In genomic region chr2:63364866-63365265, GRCh38 we compare ENCODE assay signal across 22 cellular contexts.
A peak's percentile ranks its signal among the peaks of the same experiment; 100 is the strongest.
DNase-seq lines count a peak whose midpoint lies in the region; ATAC-seq lines count a peak whose summit lies in the region.
"Had no signal": no experiment of that assay in that cellular context is flagged by ENCODE, and none has a peak within 500 bp of the region (broad histone marks: within the 10 kb centered on the region; RNA-seq: fewer than 3 reads in every experiment).

No MANE protein-coding gene starts in this region.

- no peaks in the 10 kb centered on the region for H3K4me1 Mint-ChIP-seq in stimulated activated memory B cell treated with anti-CD40 and anti-IgM and Interleukin-4, amounts not matched to agents 10 μg/mL and 1 μg/mL and 100 μg/mL, for 72 hours
- peaks cover 6% of the 10 kb centered on the region for H3K4me1 Mint-ChIP-seq in activated CD4-positive, alpha-beta T cell treated with anti-CD3 and anti-CD28 coated beads, Interleukin-2, amount 10 ng/mL, durations not matched to agents 7 days and 5 days
- H3K4me1 Mint-ChIP-seq: B cell; central memory CD8-positive, alpha-beta T cell; H9 had no signal

- peak; percentile 4 for DNase-seq in NAMALWA (ENCODE audit: low spot score)
- DNase-seq in NCI-H2081 treated with DMSO at 0.1 percent for 48 hours (lab: John Stamatoyannopoulos, UW) = peak; percentile 35
- peak; percentile 76 for DNase-seq in NCI-H748 treated with DMSO at 0.1 percent for 48 hours (lab: John Stamatoyannopoulos, UW)
- no peak for DNase-seq in left lobe of liver (ENCODE audit: low spot score)
- DNase-seq in activated CD4-positive, alpha-beta T cell treated with anti-CD3 and anti-CD28 coated beads, Interleukin-2, amount 10 ng/mL, durations not matched to agents 7 days and 5 days = no peak
- DNase-seq: activated gamma-delta T cell; effector memory CD4-positive, alpha-beta T cell; H9; Karpas-422; kidney; mesendoderm; stimulated activated CD4-positive, alpha-beta T cell treated with anti-CD3 and anti-CD28 coated beads, Interleukin-4, amount 100 ng/mL, for 4 hours; stimulated activated CD8-positive, alpha-beta memory T cell treated with anti-CD3 and anti-CD28 coated beads, Interleukin-4, amount 100 ng/mL, for 48 hours; testis had no signal

- CTCF ChIA-PET in activated CD4-positive, alpha-beta T cell treated with anti-CD3 and anti-CD28 coated beads, Interleukin-2, amount 10 ng/mL, durations not matched to agents 7 days and 5 days (lab: Charles Lee) = no interaction called here

- POLR2A ChIA-PET in activated CD4-positive, alpha-beta T cell treated with anti-CD3 and anti-CD28 coated beads, Interleukin-2, amount 10 ng/mL, durations not matched to agents 7 days and 5 days (lab: Charles Lee) = no interaction called here

- H3K27me3 Mint-ChIP-seq in stimulated activated memory B cell treated with anti-CD40 and anti-IgM and Interleukin-4, amounts not matched to agents 10 μg/mL and 1 μg/mL and 100 μg/mL, for 72 hours = no peaks in the 10 kb centered on the region
- no peaks in the 10 kb centered on the region for H3K27me3 Mint-ChIP-seq in activated CD4-positive, alpha-beta T cell treated with anti-CD3 and anti-CD28 coated beads, Interleukin-2, amount 10 ng/mL, durations not matched to agents 7 days and 5 days
- H3K27me3 Mint-ChIP-seq: B cell; central memory CD8-positive, alpha-beta T cell; natural killer cell treated with Interleukin-12 subunit alpha and Interleukin-12 subunit beta and Interleukin-15 and Interleukin-18, amount 100 ng/mL, for 72 hours; progenitor cell of endocrine pancreas had no signal

- ATAC-seq in left lobe of liver = peak; percentile 34
- ATAC-seq in HG03520 (IDR thresholded peaks at IDR 0.05; ENCODE audit: unreplicated experiment) = no peak
- no peak for ATAC-seq in stimulated activated memory B cell treated with anti-CD40 and anti-IgM and Interleukin-4, amounts not matched to agents 10 μg/mL and 1 μg/mL and 100 μg/mL, for 72 hours
- ATAC-seq: activated CD4-positive, CD25-positive, alpha-beta regulatory T cell treated with anti-CD3 and anti-CD28 coated beads, Interleukin-2, amount 50 U/mL, for 24 hours; natural killer cell treated with Interleukin-12 subunit alpha and Interleukin-12 subunit beta and Interleukin-15 and Interleukin-18, amount 100 ng/mL, for 72 hours had no signal

- H3K9me3 Mint-ChIP-seq in stimulated activated memory B cell treated with anti-CD40 and anti-IgM and Interleukin-4, amounts not matched to agents 10 μg/mL and 1 μg/mL and 100 μg/mL, for 72 hours = no peaks in the 10 kb centered on the region
- H3K9me3 Mint-ChIP-seq in activated CD4-positive, alpha-beta T cell treated with anti-CD3 and anti-CD28 coated beads, Interleukin-2, amount 10 ng/mL, durations not matched to agents 7 days and 5 days = no peaks in the 10 kb centered on the region
- H3K9me3 Mint-ChIP-seq: central memory CD8-positive, alpha-beta T cell; H9; natural killer cell treated with Interleukin-12 subunit alpha and Interleukin-12 subunit beta and Interleukin-15 and Interleukin-18, amount 100 ng/mL, for 72 hours; T-helper 2 cell treated with Interferon-gamma antibody and Interleukin-4, amounts not matched to agents 5 μg/mL and 100 μg/mL, for 36 hours had no signal

- no peak overlapping the region for H3K27ac Mint-ChIP-seq in stimulated activated memory B cell treated with anti-CD40 and anti-IgM and Interleukin-4, amounts not matched to agents 10 μg/mL and 1 μg/mL and 100 μg/mL, for 72 hours
- H3K27ac Mint-ChIP-seq in activated CD4-positive, alpha-beta T cell treated with anti-CD3 and anti-CD28 coated beads, Interleukin-2, amount 10 ng/mL, durations not matched to agents 7 days and 5 days = no peak overlapping the region
- H3K27ac Mint-ChIP-seq: B cell; natural killer cell treated with Interleukin-12 subunit alpha and Interleukin-12 subunit beta and Interleukin-15 and Interleukin-18, amount 100 ng/mL, for 72 hours; progenitor cell of endocrine pancreas; T-helper 2 cell treated with Interferon-gamma antibody and Interleukin-4, amounts not matched to agents 5 μg/mL and 100 μg/mL, for 36 hours had no signal

- H3K36me3 Mint-ChIP-seq in stimulated activated memory B cell treated with anti-CD40 and anti-IgM and Interleukin-4, amounts not matched to agents 10 μg/mL and 1 μg/mL and 100 μg/mL, for 72 hours = peaks cover 9% of the 10 kb centered on the region
- no peaks in the 10 kb centered on the region for H3K36me3 Mint-ChIP-seq in activated CD4-positive, alpha-beta T cell treated with anti-CD3 and anti-CD28 coated beads, Interleukin-2, amount 10 ng/mL, durations not matched to agents 7 days and 5 days (ENCODE audit: low read depth)
- H3K36me3 Mint-ChIP-seq: natural killer cell treated with Interleukin-12 subunit alpha and Interleukin-12 subunit beta and Interleukin-15 and Interleukin-18, amount 100 ng/mL, for 72 hours had no signal

- H3K4me3 Mint-ChIP-seq in stimulated activated memory B cell treated with anti-CD40 and anti-IgM and Interleukin-4, amounts not matched to agents 10 μg/mL and 1 μg/mL and 100 μg/mL, for 72 hours = no peak overlapping the region
- no peak overlapping the region for H3K4me3 Mint-ChIP-seq in activated CD4-positive, alpha-beta T cell treated with anti-CD3 and anti-CD28 coated beads, Interleukin-2, amount 10 ng/mL, durations not matched to agents 7 days and 5 days
- H3K4me3 Mint-ChIP-seq: B cell; central memory CD8-positive, alpha-beta T cell; H9; natural killer cell treated with Interleukin-12 subunit alpha and Interleukin-12 subunit beta and Interleukin-15 and Interleukin-18, amount 100 ng/mL, for 72 hours; T-helper 2 cell treated with Interferon-gamma antibody and Interleukin-4, amounts not matched to agents 5 μg/mL and 100 μg/mL, for 36 hours had no signal

Comparison
In these comparisons a context has a peak if more than half of its experiments do, and no peak if none do; other contexts are left out.
1. DNase-seq: peak in NAMALWA (single experiment), NCI-H2081 treated with DMSO at 0.1 percent for 48 hours (single experiment) and NCI-H748 treated with DMSO at 0.1 percent for 48 hours (single experiment); none in left lobe of liver (single experiment) and activated CD4-positive, alpha-beta T cell treated with anti-CD3 and anti-CD28 coated beads, Interleukin-2, amount 10 ng/mL, durations not matched to agents 7 days and 5 days (single experiment).